16 cellular contexts compared by ENCODE assay signal in genomic region chr3:65479118-65479517, GRCh38.
A peak's percentile ranks its signal among the peaks of the same experiment; 100 is the strongest.
DNase-seq lines count a peak whose midpoint lies in the region; ATAC-seq and TF ChIP-seq lines count a peak whose summit lies in the region.
"Had no signal": no experiment of that assay in that cellular context is flagged by ENCODE, and none has a peak within 500 bp of the region (broad histone marks: within the 10 kb centered on the region; RNA-seq: fewer than 3 reads in every experiment).

No MANE protein-coding gene starts in this region.

- TF ChIP-seq CTCF in endodermal cell (conservative IDR thresholded peaks at IDR 0.05): no peak

- intact Hi-C loops in left cardiac atrium (cut with DNase I): no loop called here

- DNase-seq in endodermal cell (peak; percentile 61), iPS-NIHi11 (ENCODE audit: low spot score) (peak; percentile 36), left cardiac atrium (no peak)
- no peak for DNase-seq in activated CD4-positive, alpha-beta T cell treated with anti-CD3 and anti-CD28 coated beads, Interleukin-2, amount 50 U/mL, for 48 hours
- DNase-seq: Calu3; CD4-positive, alpha-beta T cell; DMS 273 treated with DMSO at 0.1 percent for 48 hours; GM23248; HCEC 1CT; HFFc6; IMR-90; KG1 had no signal

- H3K9ac ChIP-seq in HUES6 (ENCODE audit: low read length) (no peak overlapping the region), endodermal cell (ENCODE audit: extremely low read depth, low read length, poor library complexity, severe bottlenecking) (no peak overlapping the region)
- H3K9ac ChIP-seq: GM23248 had no signal

- H3K27ac ChIP-seq in HUES6 (ENCODE audit: low read depth, low read length) (no peak overlapping the region), endodermal cell (ENCODE audit: low read depth, low read length) (peak overlapping the region; percentile 78)
- H3K27ac ChIP-seq: GM23248 had no signal

- H3K9me3 ChIP-seq in HUES6 (ENCODE audit: control insufficient read depth, insufficient read depth, low read depth, low read length) (no peaks in the 10 kb centered on the region), endodermal cell (ENCODE audit: control insufficient read depth, low read length) (no peaks in the 10 kb centered on the region)

- H3K27me3 ChIP-seq in HUES6 (ENCODE audit: control insufficient read depth, insufficient read depth, low read length) (no peaks in the 10 kb centered on the region), endodermal cell (ENCODE audit: control insufficient read depth, insufficient read depth, low read length, poor library complexity, severe bottlenecking) (no peaks in the 10 kb centered on the region)

- H3K36me3 Mint-ChIP-seq in endodermal cell (ENCODE audit: low read depth): no peaks in the 10 kb centered on the region

- WGBS in endodermal cell (ENCODE audit: insufficient coverage in 1 of 2, insufficient read length in 1 of 2), 2 experiments: 45 to 50% methylated on average over 3 to 5 of the region's 5 CpGs

- no peaks in the 10 kb centered on the region for H3K27me3 Mint-ChIP-seq in endodermal cell (ENCODE audit: insufficient read depth)
- H3K27me3 Mint-ChIP-seq: B cell; CD4-positive, alpha-beta T cell had no signal

- peaks cover 28% of the 10 kb centered on the region for H3K4me1 Mint-ChIP-seq in endodermal cell
- H3K4me1 Mint-ChIP-seq: B cell had no signal

- H3K4me3 ChIP-seq in HUES6 (ENCODE audit: low read depth, low read length): peak overlapping the region; percentile 30; the same call in 1 of the 2 replicates
- no peak overlapping the region for H3K4me3 ChIP-seq in endodermal cell (ENCODE audit: low read length)
- H3K4me3 ChIP-seq: GM23248 had no signal

- no peak overlapping the region for H3K4me3 Mint-ChIP-seq in endodermal cell
- H3K4me3 Mint-ChIP-seq: B cell; CD4-positive, alpha-beta T cell; HFFc6 had no signal

- H3K4me1 ChIP-seq in HUES6 (ENCODE audit: control insufficient read depth, insufficient read depth, low read length): peaks cover 36% of the 10 kb centered on the region
- no peaks in the 10 kb centered on the region for H3K4me1 ChIP-seq in endodermal cell (ENCODE audit: control insufficient read depth, insufficient read depth, low read length)

- H3K36me3 ChIP-seq in HUES6 (ENCODE audit: control insufficient read depth, insufficient read depth, low read length): peaks cover 6% of the 10 kb centered on the region; the same call in 1 of the 2 replicates
- H3K36me3 ChIP-seq in endodermal cell (ENCODE audit: control insufficient read depth, insufficient read depth, low read length): no peaks in the 10 kb centered on the region

- no peaks in the 10 kb centered on the region for H3K9me3 Mint-ChIP-seq in endodermal cell
- H3K9me3 Mint-ChIP-seq: HFFc6 had no signal

- ATAC-seq in left cardiac atrium: no peak
- no peak for ATAC-seq in HG03342 (IDR thresholded peaks at IDR 0.05; ENCODE audit: unreplicated experiment)
- ATAC-seq in HG03039 (IDR thresholded peaks at IDR 0.05; ENCODE audit: unreplicated experiment): no peak

- no peak overlapping the region for H3K27ac Mint-ChIP-seq in endodermal cell
- H3K27ac Mint-ChIP-seq: B cell; CD4-positive, alpha-beta T cell; HFFc6 had no signal

Comparison
In these comparisons a context has a peak if more than half of its experiments do, and no peak if none do; other contexts are left out.
1. DNase-seq: peak in endodermal cell (single experiment) and iPS-NIHi11 (single experiment); none in left cardiac atrium (single experiment) and activated CD4-positive, alpha-beta T cell treated with anti-CD3 and anti-CD28 coated beads, Interleukin-2, amount 50 U/mL, for 48 hours (0 of 2).